ENCODE assay signal across 26 cellular contexts in genomic region chr2:137939026-137939425, GRCh38. TPM values are rescaled to one million over a fixed set of nuclear protein-coding genes. Genes with fewer than 3 reads are reported as not detected.
"Had no signal": no experiment of that assay in that cellular context is flagged by ENCODE, and none has a peak within 500 bp of the region (broad histone marks: within the 10 kb centered on the region; RNA-seq: fewer than 3 reads in every experiment).

No MANE protein-coding gene starts in this region.

- DNase-seq: activated CD4-positive, alpha-beta T cell treated with anti-CD3 and anti-CD28 coated beads for 1 hour; activated CD4-positive, alpha-beta T cell treated with anti-CD3 and anti-CD28 coated beads, Interleukin-2, amount 10 ng/mL, durations not matched to agents 7 days and 5 days; activated CD8-positive, alpha-beta T cell treated with anti-CD3 and anti-CD28 coated beads for 36 hours; activated naive CD8-positive, alpha-beta T cell treated with anti-CD3 and anti-CD28 coated beads, Interleukin-2, amount 50 U/mL, for 24 hours; activated T-cell treated with anti-CD3 and anti-CD28 coated beads, Interleukin-2, amount 50 U/mL, for 4 hours; amygdala; endodermal cell; head of caudate nucleus; hippocampal formation; left cardiac atrium; left ventricle myocardium superior; mucosa of descending colon; right cardiac atrium; spleen; stimulated activated naive CD4-positive, alpha-beta T cell had no signal

- H3K27me3 Mint-ChIP-seq: activated CD4-positive, alpha-beta T cell treated with anti-CD3 and anti-CD28 coated beads, Interleukin-2, amount 10 ng/mL, durations not matched to agents 7 days and 5 days; activated naive CD8-positive, alpha-beta T cell treated with anti-CD3 and anti-CD28 coated beads, Interleukin-2, amount 50 U/mL, for 24 hours; central memory CD8-positive, alpha-beta T cell; dendritic cell treated with granulocyte-macrophage colony-stimulating factor and Interleukin-4, amounts not matched to agents 40 ng/mL and 50 ng/mL, for 4 days; natural killer cell treated with Interleukin-12 subunit alpha and Interleukin-12 subunit beta and Interleukin-15 and Interleukin-18, amount 100 ng/mL, for 72 hours had no signal

- H3K36me3 ChIP-seq: breast epithelium, spleen, suprapubic skin, tibial nerve had no signal

- H3K36me3 Mint-ChIP-seq: activated naive CD4-positive, alpha-beta T cell treated with anti-CD3 and anti-CD28 coated beads, Interleukin-2, amount 50 U/mL, for 24 hours; natural killer cell treated with Interleukin-12 subunit alpha and Interleukin-12 subunit beta and Interleukin-15 and Interleukin-18, amount 100 ng/mL, for 72 hours; WTC11 had no signal

- H3K9me3 Mint-ChIP-seq: activated CD4-positive, alpha-beta T cell treated with anti-CD3 and anti-CD28 coated beads, Interleukin-2, amount 10 ng/mL, durations not matched to agents 7 days and 5 days; activated CD8-positive, alpha-beta T cell treated with anti-CD3 and anti-CD28 coated beads for 36 hours; activated naive CD4-positive, alpha-beta T cell treated with anti-CD3 and anti-CD28 coated beads, Interleukin-2, amount 50 U/mL, for 24 hours; activated naive CD8-positive, alpha-beta T cell treated with anti-CD3 and anti-CD28 coated beads, Interleukin-2, amount 50 U/mL, for 24 hours; activated T-cell treated with anti-CD3 and anti-CD28 coated beads, Interleukin-2, amount 50 U/mL, for 4 hours; activated T-helper 17 cell treated with anti-CD3 and anti-CD28 coated beads, Interleukin-2, amount 50 U/mL, for 72 hours; central memory CD8-positive, alpha-beta T cell; endodermal cell; natural killer cell treated with Interleukin-12 subunit alpha and Interleukin-12 subunit beta and Interleukin-15 and Interleukin-18, amount 100 ng/mL, for 72 hours; WTC11 had no signal

- H3K4me1 ChIP-seq: breast epithelium, spleen, suprapubic skin, tibial nerve had no signal

- H3K4me3 Mint-ChIP-seq: activated CD4-positive, alpha-beta T cell treated with anti-CD3 and anti-CD28 coated beads, Interleukin-2, amount 10 ng/mL, durations not matched to agents 7 days and 5 days; activated CD8-positive, alpha-beta T cell treated with anti-CD3 and anti-CD28 coated beads for 36 hours; activated naive CD4-positive, alpha-beta T cell treated with anti-CD3 and anti-CD28 coated beads, Interleukin-2, amount 50 U/mL, for 24 hours; activated naive CD8-positive, alpha-beta T cell treated with anti-CD3 and anti-CD28 coated beads, Interleukin-2, amount 50 U/mL, for 24 hours; activated T-cell treated with anti-CD3 and anti-CD28 coated beads, Interleukin-2, amount 50 U/mL, for 4 hours; activated T-helper 17 cell treated with anti-CD3 and anti-CD28 coated beads, Interleukin-2, amount 50 U/mL, for 72 hours; central memory CD8-positive, alpha-beta T cell; dendritic cell treated with granulocyte-macrophage colony-stimulating factor and Interleukin-4, amounts not matched to agents 40 ng/mL and 50 ng/mL, for 4 days; endodermal cell; natural killer cell treated with Interleukin-12 subunit alpha and Interleukin-12 subunit beta and Interleukin-15 and Interleukin-18, amount 100 ng/mL, for 72 hours; WTC11 had no signal

- H3K27ac Mint-ChIP-seq: activated CD4-positive, alpha-beta T cell treated with anti-CD3 and anti-CD28 coated beads, Interleukin-2, amount 10 ng/mL, durations not matched to agents 7 days and 5 days; activated CD8-positive, alpha-beta T cell treated with anti-CD3 and anti-CD28 coated beads for 36 hours; activated naive CD4-positive, alpha-beta T cell treated with anti-CD3 and anti-CD28 coated beads, Interleukin-2, amount 50 U/mL, for 24 hours; activated naive CD8-positive, alpha-beta T cell treated with anti-CD3 and anti-CD28 coated beads, Interleukin-2, amount 50 U/mL, for 24 hours; activated T-helper 17 cell treated with anti-CD3 and anti-CD28 coated beads, Interleukin-2, amount 50 U/mL, for 72 hours; endodermal cell; natural killer cell treated with Interleukin-12 subunit alpha and Interleukin-12 subunit beta and Interleukin-15 and Interleukin-18, amount 100 ng/mL, for 72 hours; WTC11 had no signal

- H3K4me1 Mint-ChIP-seq: activated CD4-positive, alpha-beta T cell treated with anti-CD3 and anti-CD28 coated beads, Interleukin-2, amount 10 ng/mL, durations not matched to agents 7 days and 5 days; activated naive CD4-positive, alpha-beta T cell treated with anti-CD3 and anti-CD28 coated beads, Interleukin-2, amount 50 U/mL, for 24 hours; activated naive CD8-positive, alpha-beta T cell treated with anti-CD3 and anti-CD28 coated beads, Interleukin-2, amount 50 U/mL, for 24 hours; activated T-helper 17 cell treated with anti-CD3 and anti-CD28 coated beads, Interleukin-2, amount 50 U/mL, for 72 hours; central memory CD8-positive, alpha-beta T cell; WTC11 had no signal

- FAIRE-seq: keratinocyte had no signal

- H3K4me3 ChIP-seq: breast epithelium, mucosa of descending colon, spleen, suprapubic skin, tibial nerve had no signal

- H3K27me3 ChIP-seq: breast epithelium, spleen, suprapubic skin, tibial nerve had no signal

- H3K9me3 ChIP-seq: breast epithelium, mucosa of descending colon, spleen, suprapubic skin, tibial nerve had no signal

- ATAC-seq: activated CD8-positive, alpha-beta T cell treated with anti-CD3 and anti-CD28 coated beads for 36 hours; activated naive CD8-positive, alpha-beta T cell treated with anti-CD3 and anti-CD28 coated beads, Interleukin-2, amount 50 U/mL, for 24 hours; activated T-cell treated with anti-CD3 and anti-CD28 coated beads, Interleukin-2, amount 50 U/mL, for 4 hours; activated T-helper 17 cell treated with anti-CD3 and anti-CD28 coated beads, Interleukin-2, amount 50 U/mL, for 72 hours; esophagus mucosa; left cardiac atrium; mucosa of descending colon; natural killer cell treated with Interleukin-12 subunit alpha and Interleukin-12 subunit beta and Interleukin-15 and Interleukin-18, amount 100 ng/mL, for 72 hours; WTC11 had no signal

- H3K27ac ChIP-seq: breast epithelium, spleen, suprapubic skin, tibial nerve had no signal

RNA-seq across cellular contexts. Expression of gene HNMT, which starts 25.2 kb away (rescaled TPM):
- total RNA-seq: activated CD4-positive, alpha-beta T cell treated with anti-CD3 and anti-CD28 coated beads, Interleukin-2, amount 10 ng/mL, durations not matched to agents 7 days and 5 days; activated CD8-positive, alpha-beta T cell treated with anti-CD3 and anti-CD28 coated beads for 36 hours; activated T-cell treated with anti-CD3 and anti-CD28 coated beads, Interleukin-2, amount 50 U/mL, for 4 hours; activated T-helper 17 cell treated with anti-CD3 and anti-CD28 coated beads, Interleukin-2, amount 50 U/mL, for 72 hours; natural killer cell treated with Interleukin-12 subunit alpha and Interleukin-12 subunit beta and Interleukin-15 and Interleukin-18, amount 100 ng/mL, for 72 hours had no signal
